ENCODE assay signal across 18 cellular contexts in genomic region chr1:63902844-63903589, GRCh38.
A peak's percentile ranks its signal among the peaks of the same experiment; 100 is the strongest.
DNase-seq lines count a peak whose midpoint lies in the region; ATAC-seq and TF ChIP-seq lines count a peak whose summit lies in the region.
"Had no signal": no experiment of that assay in that cellular context is flagged by ENCODE, and none has a peak within 500 bp of the region (broad histone marks: within the 10 kb centered on the region; RNA-seq: fewer than 3 reads in every experiment).

No MANE protein-coding gene starts in this region.

- peaks cover 66% of the 10 kb centered on the region for H3K4me1 Mint-ChIP-seq in Calu3 (ENCODE audit: low read depth, unreplicated experiment)
- H3K4me1 Mint-ChIP-seq in activated naive CD8-positive, alpha-beta T cell treated with anti-CD3 and anti-CD28 coated beads, Interleukin-2, amount 50 U/mL, for 24 hours: no peaks in the 10 kb centered on the region
- H3K4me1 Mint-ChIP-seq: activated CD4-positive, alpha-beta memory T cell treated with anti-CD3 and anti-CD28 coated beads, Interleukin-2, amount 10 ng/mL, durations not matched to agents 7 days and 5 days had no signal

- H3K27ac ChIP-seq in mammary epithelial cell (ENCODE audit: insufficient read depth, low read depth, low read length) (no peak overlapping the region), mesenchymal stem cell (ENCODE audit: low read length, poor library complexity, severe bottlenecking) (no peak overlapping the region)
- H3K27ac ChIP-seq: BLaER1 treated with 17β-estradiol and CSF1 and Interleukin-3, amounts not matched to agents 10 nM and 100 nM; hepatocyte; skin epidermis had no signal

- H2BK5ac ChIP-seq in mesenchymal stem cell (ENCODE audit: low read depth, low read length, poor library complexity, severe bottlenecking): no peak overlapping the region

- H3K4ac ChIP-seq in mesenchymal stem cell (ENCODE audit: low read depth in 1 of 2, low read length in 2 of 2): no peak overlapping the region

- no peaks in the 10 kb centered on the region for H3K36me3 Mint-ChIP-seq in Calu3 (ENCODE audit: insufficient read depth, unreplicated experiment)
- no peaks in the 10 kb centered on the region for H3K36me3 Mint-ChIP-seq in activated naive CD8-positive, alpha-beta T cell treated with anti-CD3 and anti-CD28 coated beads, Interleukin-2, amount 50 U/mL, for 24 hours (ENCODE audit: low read depth)
- H3K36me3 Mint-ChIP-seq: brain had no signal

- TF ChIP-seq CTCF in Calu3 (IDR thresholded peaks at IDR 0.05; ENCODE audit: unreplicated experiment) (no peak), mammary epithelial cell (conservative IDR thresholded peaks at IDR 0.05 in 1 of 2, IDR thresholded peaks at IDR 0.05 in 1 of 2; ENCODE audit: extremely low read depth in 1 of 2, insufficient read depth in 1 of 2, low read depth in 1 of 2, low read length in 2 of 2) (no peak)

- no peak overlapping the region for H3K4me3 Mint-ChIP-seq in Calu3 (ENCODE audit: low read depth, unreplicated experiment)
- H3K4me3 Mint-ChIP-seq in activated naive CD8-positive, alpha-beta T cell treated with anti-CD3 and anti-CD28 coated beads, Interleukin-2, amount 50 U/mL, for 24 hours: no peak overlapping the region
- H3K4me3 Mint-ChIP-seq: activated CD4-positive, alpha-beta memory T cell treated with anti-CD3 and anti-CD28 coated beads, Interleukin-2, amount 10 ng/mL, durations not matched to agents 7 days and 5 days; brain; neural crest cell; T-helper 2 cell treated with Interferon-gamma antibody and Interleukin-4, amounts not matched to agents 5 μg/mL and 100 μg/mL, for 36 hours had no signal

- no peaks in the 10 kb centered on the region for H3K9me3 Mint-ChIP-seq in Calu3 (ENCODE audit: low read depth, unreplicated experiment)
- H3K9me3 Mint-ChIP-seq in activated naive CD8-positive, alpha-beta T cell treated with anti-CD3 and anti-CD28 coated beads, Interleukin-2, amount 50 U/mL, for 24 hours: no peaks in the 10 kb centered on the region
- H3K9me3 Mint-ChIP-seq: activated CD4-positive, alpha-beta memory T cell treated with anti-CD3 and anti-CD28 coated beads, Interleukin-2, amount 10 ng/mL, durations not matched to agents 7 days and 5 days; activated T-helper 2 cell treated with anti-CD3 and anti-CD28 coated beads, Interferon-gamma antibody, Interleukin-2, Interleukin-4, amounts not matched to agents 10 μg/mL and 5 μg/mL and 100 μg/mL, durations not matched to agents 14 hours and 24 hours and 36 hours; brain; neural crest cell; T-helper 2 cell treated with Interferon-gamma antibody and Interleukin-4, amounts not matched to agents 5 μg/mL and 100 μg/mL, for 36 hours had no signal

- H2BK12ac ChIP-seq in mesenchymal stem cell (ENCODE audit: low read length in 2 of 2): no peak overlapping the region

- H2BK120ac ChIP-seq in mesenchymal stem cell (ENCODE audit: low read depth, low read length): peak overlapping the region; percentile 27

- BruUV-seq in Calu3 (replicated peaks; lab: Mats Ljungman, UMichigan): no TSS peak
- BruUV-seq in mammary epithelial cell (replicated peaks; lab: Mats Ljungman, UMichigan): no TSS peak

- no peaks in the 10 kb centered on the region for H3K27me3 ChIP-seq in MG63
- no peaks in the 10 kb centered on the region for H3K27me3 ChIP-seq in mammary epithelial cell (ENCODE audit: insufficient read depth, low read length)
- no peaks in the 10 kb centered on the region for H3K27me3 ChIP-seq in mesenchymal stem cell (ENCODE audit: control insufficient read depth in 1 of 2, insufficient read depth in 1 of 2, low read length in 2 of 2)
- H3K27me3 ChIP-seq: BLaER1 treated with 17β-estradiol and CSF1 and Interleukin-3, amounts not matched to agents 10 nM and 100 nM; hepatocyte had no signal

- peaks cover 25% of the 10 kb centered on the region for H3K79me1 ChIP-seq in mesenchymal stem cell (replicated peaks; ENCODE audit: low read length, poor library complexity, severe bottlenecking)

- H3K4me2 ChIP-seq in mammary epithelial cell (ENCODE audit: insufficient read depth, low read depth, low read length): no peak overlapping the region
- H3K4me2 ChIP-seq in mesenchymal stem cell (ENCODE audit: low read length, poor library complexity, severe bottlenecking): no peak overlapping the region
- H3K4me2 ChIP-seq: hepatocyte had no signal

- WGBS in mammary epithelial cell (ENCODE audit: low coverage, missing lambda C conversion rate): 56% methylated on average over 3 of the region's 4 CpGs
- WGBS in mesenchymal stem cell: 100% methylated on average over 1 of the region's 4 CpGs

- H2AK5ac ChIP-seq in mesenchymal stem cell (ENCODE audit: low read length, severe bottlenecking): peak overlapping the region; percentile 3

- H4K20me1 ChIP-seq in mammary epithelial cell (ENCODE audit: insufficient read depth, low read length): no peaks in the 10 kb centered on the region
- H4K20me1 ChIP-seq: BLaER1 treated with 17β-estradiol and CSF1 and Interleukin-3, amounts not matched to agents 10 nM and 100 nM had no signal

- no peak overlapping the region for H3K23ac ChIP-seq in mesenchymal stem cell (ENCODE audit: low read length in 2 of 2)

- in situ Hi-C loops in mammary epithelial cell (cut with MboI; ENCODE audit: low sequenced_read_pairs in 2 of 2): no loop called here

- no peak for ATAC-seq in GM19351 (IDR thresholded peaks at IDR 0.05; ENCODE audit: unreplicated experiment)
- ATAC-seq in activated naive CD8-positive, alpha-beta T cell treated with anti-CD3 and anti-CD28 coated beads, Interleukin-2, amount 50 U/mL, for 24 hours: no peak

- H3K9ac ChIP-seq in mammary epithelial cell (ENCODE audit: insufficient read depth, low read length): no peak overlapping the region
- H3K9ac ChIP-seq in mesenchymal stem cell (ENCODE audit: low read length): peak overlapping the region; percentile 42
- H3K9ac ChIP-seq: BLaER1 treated with 17β-estradiol and CSF1 and Interleukin-3, amounts not matched to agents 10 nM and 100 nM had no signal

- no peak overlapping the region for H4K91ac ChIP-seq in mesenchymal stem cell (ENCODE audit: low read length)

- dilution Hi-C loops in mammary epithelial cell (cut with HindIII; ENCODE audit: low sequenced_read_pairs): no loop called here

- H2AFZ ChIP-seq in mammary epithelial cell (ENCODE audit: low read depth, low read length) (peak overlapping the region; percentile 67), mesenchymal stem cell (ENCODE audit: low read depth, low read length) (no peak overlapping the region)
- H2AFZ ChIP-seq: hepatocyte had no signal

- H3K27ac Mint-ChIP-seq in Calu3 (ENCODE audit: unreplicated experiment): peak overlapping the region; percentile 2
- H3K27ac Mint-ChIP-seq in activated naive CD8-positive, alpha-beta T cell treated with anti-CD3 and anti-CD28 coated beads, Interleukin-2, amount 50 U/mL, for 24 hours: no peak overlapping the region
- H3K27ac Mint-ChIP-seq: activated CD4-positive, alpha-beta memory T cell treated with anti-CD3 and anti-CD28 coated beads, Interleukin-2, amount 10 ng/mL, durations not matched to agents 7 days and 5 days; activated T-helper 2 cell treated with anti-CD3 and anti-CD28 coated beads, Interferon-gamma antibody, Interleukin-2, Interleukin-4, amounts not matched to agents 10 μg/mL and 5 μg/mL and 100 μg/mL, durations not matched to agents 14 hours and 24 hours and 36 hours; T-helper 2 cell treated with Interferon-gamma antibody and Interleukin-4, amounts not matched to agents 5 μg/mL and 100 μg/mL, for 36 hours had no signal

- H3K27me3 Mint-ChIP-seq in Calu3 (ENCODE audit: unreplicated experiment): no peaks in the 10 kb centered on the region
- peaks cover 9% of the 10 kb centered on the region for H3K27me3 Mint-ChIP-seq in activated naive CD8-positive, alpha-beta T cell treated with anti-CD3 and anti-CD28 coated beads, Interleukin-2, amount 50 U/mL, for 24 hours
- H3K27me3 Mint-ChIP-seq: brain had no signal

- no peak for DNase-seq in Calu3
- peak; percentile 59 for DNase-seq in MG63
- DNase-seq in mammary epithelial cell: no peak
- no peak for DNase-seq in mesenchymal stem cell
- DNase-seq in cerebellum (ENCODE audit: low spot score): no peak
- no peak for DNase-seq in activated naive CD8-positive, alpha-beta T cell treated with anti-CD3 and anti-CD28 coated beads, Interleukin-2, amount 50 U/mL, for 24 hours
- no peak for DNase-seq in activated effector memory CD4-positive, alpha-beta T cell treated with Interleukin-2 at 50 U/mL for 16 hours
- DNase-seq: activated CD4-positive, alpha-beta memory T cell treated with anti-CD3 and anti-CD28 coated beads, Interleukin-2, amount 10 ng/mL, durations not matched to agents 7 days and 5 days; GF-D8 had no signal

- H3K14ac ChIP-seq in mesenchymal stem cell (ENCODE audit: low read length in 2 of 2): no peak overlapping the region

- CTCF ChIA-PET in Calu3 (lab: Charles Lee) (interaction anchor here (0.8 kb wide), 1 partner anchor 12 kb away, joined by 3 read pairs; no protein-coding TSS in a partner anchor), mammary epithelial cell (lab: Charles Lee; ENCODE audit: low non-redundant PET) (interaction anchor here (0.6 kb wide), 1 partner anchor 211 kb away, joined by 4 read pairs; no protein-coding TSS in a partner anchor)

- intact Hi-C loops in Calu3 (cut with micrococcal nuclease; ENCODE audit: unreplicated experiment) (no loop called here), mammary epithelial cell (cut with micrococcal nuclease) (loop anchor here (5.0 kb wide), 1 partner anchor 36 kb away; no protein-coding TSS in a partner anchor)

- H3K18ac ChIP-seq in mesenchymal stem cell (ENCODE audit: low read depth in 1 of 2, low read length in 2 of 2): peak overlapping the region in 1 of 2 experiments; percentile 37

- no peak overlapping the region for H2BK15ac ChIP-seq in mesenchymal stem cell (ENCODE audit: low read depth, poor library complexity, severe bottlenecking)

- peaks cover 12% of the 10 kb centered on the region for H3K79me2 ChIP-seq in mammary epithelial cell (ENCODE audit: insufficient read depth, low read length)

- no peak overlapping the region for H4K8ac ChIP-seq in mesenchymal stem cell (ENCODE audit: low read length)

- peaks cover 8% of the 10 kb centered on the region for H3K4me1 ChIP-seq in mammary epithelial cell (ENCODE audit: insufficient read depth, low read length)
- peaks cover 6% of the 10 kb centered on the region for H3K4me1 ChIP-seq in mesenchymal stem cell (ENCODE audit: control insufficient read depth, insufficient read depth, low read depth, low read length)
- H3K4me1 ChIP-seq: HAP-1 had no signal

- H3K36me3 ChIP-seq in MG63 (no peaks in the 10 kb centered on the region), mammary epithelial cell (ENCODE audit: insufficient read depth, low read length) (no peaks in the 10 kb centered on the region), mesenchymal stem cell (ENCODE audit: control insufficient read depth in 1 of 2, insufficient read depth in 2 of 2, low read depth in 1 of 2, low read length in 2 of 2) (no peaks in the 10 kb centered on the region)
- H3K36me3 ChIP-seq: BLaER1 treated with 17β-estradiol and CSF1 and Interleukin-3, amounts not matched to agents 10 nM and 100 nM; HAP-1 had no signal

- no peak overlapping the region for H3K4me3 ChIP-seq in MG63
- H3K4me3 ChIP-seq in mammary epithelial cell (replicated peaks in 1 of 3; ENCODE audit: insufficient read depth in 1 of 3, low read depth in 2 of 3, low read length in 3 of 3): no peak overlapping the region
- no peak overlapping the region for H3K4me3 ChIP-seq in mesenchymal stem cell (ENCODE audit: insufficient read depth in 1 of 2, low read depth in 1 of 2, low read length in 2 of 2)
- H3K4me3 ChIP-seq: BLaER1 treated with 17β-estradiol and CSF1 and Interleukin-3, amounts not matched to agents 10 nM and 100 nM; HAP-1; hepatocyte; skin epidermis had no signal

- no peaks in the 10 kb centered on the region for H3K9me3 ChIP-seq in MG63
- no peaks in the 10 kb centered on the region for H3K9me3 ChIP-seq in mammary epithelial cell (replicated peaks; ENCODE audit: insufficient read depth, low read length)
- no peaks in the 10 kb centered on the region for H3K9me3 ChIP-seq in mesenchymal stem cell (ENCODE audit: control insufficient read depth, low read length)
- H3K9me3 ChIP-seq: BLaER1 treated with 17β-estradiol and CSF1 and Interleukin-3, amounts not matched to agents 10 nM and 100 nM; HAP-1 had no signal
